In genomic region chr14:56333361-56334279, GRCh38 we compare ENCODE assay signal across 1 cellular context.
TF ChIP-seq lines count a peak whose summit lies in the region.

No MANE protein-coding gene starts in this region.

TF ChIP-seq in K562, 482 proteins besides CTCF, POLR2A, EP300 and RAD21 (continued from another document and continues in another):
- TF ChIP-seq ARID3A (IDR thresholded peaks at IDR 0.05; ENCODE audit: borderline replicate concordance, low read depth, low read length), result no peak
- peak; percentile 81 for TF ChIP-seq JUND (IDR thresholded peaks at IDR 0.05; ENCODE audit: borderline replicate concordance, low read depth, low read length)
- peak; percentile 69; the same call in 2 of the 3 replicates for TF ChIP-seq JUND (tag; IDR thresholded peaks at IDR 0.05; ENCODE audit: borderline replicate concordance, low read depth, low read length)
- TF ChIP-seq ZNF280B (CRISPR knock-in tag; IDR thresholded peaks at IDR 0.05), result no peak
- TF ChIP-seq TCF3 (CRISPR knock-in tag; IDR thresholded peaks at IDR 0.05), result no peak
- TF ChIP-seq KDM5B (IDR thresholded peaks at IDR 0.05; ENCODE audit: insufficient replicate concordance, low read depth, low read length), result no peak
- TF ChIP-seq NR4A1 (CRISPR knock-in tag; IDR thresholded peaks at IDR 0.05), result no peak
- 0 out of 2 replicates have a peak, but pooled peaks have one; percentile 49 for TF ChIP-seq NR4A1 (tag; IDR thresholded peaks at IDR 0.05)
- no peak for TF ChIP-seq ZNF318 (IDR thresholded peaks at IDR 0.05; ENCODE audit: borderline replicate concordance in 1 of 2, low read depth in 1 of 2)
- TF ChIP-seq ZNF143 (CRISPR knock-in tag; IDR thresholded peaks at IDR 0.05), result no peak
- no peak for TF ChIP-seq MTA2 (IDR thresholded peaks at IDR 0.05; ENCODE audit: low read depth)
- no peak for TF ChIP-seq MCM2 (IDR thresholded peaks at IDR 0.05; ENCODE audit: low read depth)
- TF ChIP-seq ZNF311 (CRISPR knock-in tag; IDR thresholded peaks at IDR 0.05), result no peak
- TF ChIP-seq PTRF (tag; IDR thresholded peaks at IDR 0.05), result no peak
- TF ChIP-seq FOXA3 (CRISPR knock-in tag; conservative IDR thresholded peaks at IDR 0.05 in 1 of 2, IDR thresholded peaks at IDR 0.05 in 1 of 2), result peak in 1 of 2 experiments; percentile 72; a peak in 2 of 4 replicates
- no peak for TF ChIP-seq CEBPZ (IDR thresholded peaks at IDR 0.05; ENCODE audit: borderline replicate concordance, low read depth, low read length)
- no peak for TF ChIP-seq STAT6 (CRISPR knock-in tag; IDR thresholded peaks at IDR 0.05)
- peak; percentile 46; the same call in 1 of the 2 replicates for TF ChIP-seq ETV5 (CRISPR knock-in tag; IDR thresholded peaks at IDR 0.05; ENCODE audit: low read depth)
- TF ChIP-seq JUN (IDR thresholded peaks at IDR 0.05; ENCODE audit: borderline replicate concordance, low read depth, low read length), result peak; percentile 57; the same call in 1 of the 2 replicates
- no peak for TF ChIP-seq JUN (CRISPR knock-in tag; IDR thresholded peaks at IDR 0.05; ENCODE audit: borderline replicate concordance)
- no peak for TF ChIP-seq ZNF740 (CRISPR knock-in tag; IDR thresholded peaks at IDR 0.05)
- TF ChIP-seq ZNF740 (tag; IDR thresholded peaks at IDR 0.05), result no peak
- 0 out of 2 replicates have a peak, but pooled peaks have one; percentile 16 for TF ChIP-seq DMBX1 (CRISPR knock-in tag; IDR thresholded peaks at IDR 0.05; ENCODE audit: borderline replicate concordance)
- no peak for TF ChIP-seq MXI1 (IDR thresholded peaks at IDR 0.05; ENCODE audit: low read depth, low read length)
- no peak for TF ChIP-seq NKRF (IDR thresholded peaks at IDR 0.05; ENCODE audit: borderline replicate concordance)
- TF ChIP-seq DEAF1 (CRISPR knock-in tag; IDR thresholded peaks at IDR 0.05), result no peak
- TF ChIP-seq SMAD2 (IDR thresholded peaks at IDR 0.05; ENCODE audit: low read depth, low read length), result no peak
- TF ChIP-seq CCNT2 (IDR thresholded peaks at IDR 0.05; ENCODE audit: borderline replicate concordance, extremely low read depth, insufficient read length, low read depth, low read length), result no peak
- TF ChIP-seq ZSCAN29 (IDR thresholded peaks at IDR 0.05), result no peak
- TF ChIP-seq RBM22 (IDR thresholded peaks at IDR 0.05; ENCODE audit: low read depth, low read length, poor library complexity, severe bottlenecking), result no peak
- no peak for TF ChIP-seq HMBOX1 (IDR thresholded peaks at IDR 0.05)
- TF ChIP-seq CBFA2T2 (conservative IDR thresholded peaks at IDR 0.05), result no peak
